ENCODE assay signal across 1 cellular context in genomic region chr21:28324690-28325089, GRCh38.
TF ChIP-seq lines count a peak whose summit lies in the region.

No MANE protein-coding gene starts in this region.

TF ChIP-seq in WTC11, 78 proteins besides CTCF, POLR2A, EP300 and RAD21 (continued from another document):
- no peak for TF ChIP-seq PREB (CRISPR knock-in tag; IDR thresholded peaks at IDR 0.05; ENCODE audit: borderline replicate concordance)
- no peak for TF ChIP-seq E2F4 (CRISPR knock-in tag; IDR thresholded peaks at IDR 0.05; ENCODE audit: borderline replicate concordance, low read depth)
- TF ChIP-seq ARID4B (CRISPR knock-in tag; IDR thresholded peaks at IDR 0.05; ENCODE audit: borderline replicate concordance), result no peak
- TF ChIP-seq NR2C2 (CRISPR knock-in tag; IDR thresholded peaks at IDR 0.05), result no peak
- no peak for TF ChIP-seq EMX1 (CRISPR knock-in tag; IDR thresholded peaks at IDR 0.05)
- TF ChIP-seq ZNF219 (CRISPR knock-in tag; IDR thresholded peaks at IDR 0.05; ENCODE audit: borderline replicate concordance), result no peak
- TF ChIP-seq ATF1 (CRISPR knock-in tag; IDR thresholded peaks at IDR 0.05), result no peak
- no peak for TF ChIP-seq MXD4 (CRISPR knock-in tag; IDR thresholded peaks at IDR 0.05; ENCODE audit: borderline replicate concordance)
- no peak for TF ChIP-seq RELA (CRISPR knock-in tag; IDR thresholded peaks at IDR 0.05; ENCODE audit: borderline replicate concordance)
- TF ChIP-seq TEAD4 (CRISPR knock-in tag; IDR thresholded peaks at IDR 0.05), result no peak
- TF ChIP-seq E2F5 (CRISPR knock-in tag; IDR thresholded peaks at IDR 0.05), result no peak
- no peak for TF ChIP-seq NR1H2 (CRISPR knock-in tag; IDR thresholded peaks at IDR 0.05)
- no peak for TF ChIP-seq GABPB1 (CRISPR knock-in tag; IDR thresholded peaks at IDR 0.05)
